Comparison of ENCODE assay signal across 20 cellular contexts in the genomic region with DNA sequence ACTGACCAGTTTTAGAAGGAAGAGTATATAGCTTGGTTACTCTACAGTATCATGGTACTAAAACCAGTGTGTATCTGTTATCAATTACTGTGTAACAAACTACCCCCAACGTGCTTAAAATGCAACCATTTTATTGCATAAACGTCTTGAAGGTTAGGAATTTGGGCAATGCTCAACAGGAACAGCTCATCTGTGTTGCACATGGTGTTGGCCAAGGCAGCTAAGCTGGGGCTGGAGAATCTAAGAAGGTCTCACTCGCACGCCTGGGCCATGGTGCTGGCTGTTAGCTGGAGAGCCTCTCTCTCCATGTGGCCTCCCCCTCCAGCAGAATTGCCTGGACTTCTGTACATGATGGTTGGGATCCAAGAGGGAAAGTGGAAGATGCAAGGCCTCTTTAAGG.
DNase-seq lines count a peak whose midpoint lies in the region; ATAC-seq and TF ChIP-seq lines count a peak whose summit lies in the region.
"Had no signal": no experiment of that assay in that cellular context is flagged by ENCODE, and none has a peak within 500 bp of the region (broad histone marks: within the 10 kb centered on the region; RNA-seq: fewer than 3 reads in every experiment).

No MANE protein-coding gene starts in this region.

- H3K4me3 ChIP-seq in adipocyte (ENCODE audit: low read length) (no peak overlapping the region), gastroesophageal sphincter (no peak overlapping the region), stomach smooth muscle (ENCODE audit: low read length in 2 of 2) (no peak overlapping the region)
- H3K4me3 ChIP-seq: HAP-1, K562 had no signal

- peak; percentile 52 for DNase-seq in AG20443 (ENCODE audit: low spot score)
- peak; percentile 39 for DNase-seq in adipocyte (ENCODE audit: low read depth)
- DNase-seq in stimulated activated CD8-positive, alpha-beta memory T cell treated with anti-CD3 and anti-CD28 coated beads, Interleukin-4, amount 100 ng/mL, for 48 hours: no peak
- DNase-seq in T-helper 2 cell: no peak
- no peak for DNase-seq in NCI-H446 (lab: John Stamatoyannopoulos, UW)
- DNase-seq: AML-193, DMS79 treated with DMSO at 0.1 percent for 48 hours, GDM1, NCI-H1105, NCI-H2081 treated with DMSO at 0.1 percent for 48 hours, NCI-H510A treated with DMSO at 0.1 percent for 48 hours, NCI-H82, RPMI8226, SHP77 treated with DMSO at 0.1 percent for 48 hours, SK-N-SH had no signal

- no peaks in the 10 kb centered on the region for H3K27me3 ChIP-seq in adipocyte (replicated peaks; ENCODE audit: control insufficient read depth, insufficient read depth, low read length)
- H3K27me3 ChIP-seq in gastroesophageal sphincter: no peaks in the 10 kb centered on the region
- H3K27me3 ChIP-seq in stomach smooth muscle (ENCODE audit: control insufficient read depth in 1 of 2, insufficient read depth in 2 of 2, low read length in 2 of 2): no peaks in the 10 kb centered on the region

- no peaks in the 10 kb centered on the region for H3K36me3 ChIP-seq in adipocyte (ENCODE audit: control insufficient read depth, insufficient read depth, low read length, severe bottlenecking)
- H3K36me3 ChIP-seq in gastroesophageal sphincter: no peaks in the 10 kb centered on the region
- H3K36me3 ChIP-seq in stomach smooth muscle (ENCODE audit: control insufficient read depth in 2 of 2, insufficient read depth in 2 of 2, low read length in 2 of 2): no peaks in the 10 kb centered on the region
- H3K36me3 ChIP-seq: HAP-1 had no signal

- ATAC-seq in gastroesophageal sphincter (no peak), HG03097 (IDR thresholded peaks at IDR 0.05; ENCODE audit: low FRiP score, unreplicated experiment) (no peak)
- ATAC-seq: K562 had no signal

- H3K9ac ChIP-seq in adipocyte (ENCODE audit: low read length) (no peak overlapping the region), stomach smooth muscle (ENCODE audit: low read length in 2 of 2) (no peak overlapping the region)
- H3K9ac ChIP-seq: SK-N-SH had no signal

- TF ChIP-seq EP300 in gastroesophageal sphincter (IDR thresholded peaks at IDR 0.05): no peak

- peaks cover 38% of the 10 kb centered on the region for H3K4me1 ChIP-seq in adipocyte (ENCODE audit: control insufficient read depth, insufficient read depth, low read length)
- peaks cover 8 to 67% (median 31%) of the 10 kb centered on the region in 3 donors for H3K4me1 ChIP-seq in gastroesophageal sphincter
- peaks cover 40% of the 10 kb centered on the region for H3K4me1 ChIP-seq in stomach smooth muscle (ENCODE audit: control insufficient read depth, insufficient read depth, low read length)
- H3K4me1 ChIP-seq: HAP-1 had no signal

- H3K9me3 ChIP-seq in adipocyte (ENCODE audit: control insufficient read depth, low read length) (no peaks in the 10 kb centered on the region), gastroesophageal sphincter (no peaks in the 10 kb centered on the region), stomach smooth muscle (ENCODE audit: control insufficient read depth in 2 of 2, low read length in 2 of 2) (no peaks in the 10 kb centered on the region)
- H3K9me3 ChIP-seq: HAP-1, SK-N-SH had no signal

- no peak for TF ChIP-seq POLR2A in gastroesophageal sphincter (IDR thresholded peaks at IDR 0.05)

- H3K27ac ChIP-seq in gastroesophageal sphincter (peak overlapping the region in 3 of 4 donors; percentile 56 to 64 (median 58)), stomach smooth muscle (ENCODE audit: low read length) (peak overlapping the region; percentile 18)

- WGBS in gastroesophageal sphincter (ENCODE audit: low coverage in 1 of 2), 2 donors: 53 to 55% methylated on average over 2 to 3 of the region's 4 CpGs

- no peak for TF ChIP-seq CTCF in gastroesophageal sphincter (IDR thresholded peaks at IDR 0.05)

Comparison
In these comparisons a context has a peak if more than half of its experiments do, and no peak if none do; other contexts are left out.
1. DNase-seq: peak in AG20443 (single experiment) and adipocyte (single experiment); none in stimulated activated CD8-positive, alpha-beta memory T cell treated with anti-CD3 and anti-CD28 coated beads, Interleukin-4, amount 100 ng/mL, for 48 hours (single experiment), T-helper 2 cell (0 of 5) and NCI-H446 (0 of 2).